In the genomic region with DNA sequence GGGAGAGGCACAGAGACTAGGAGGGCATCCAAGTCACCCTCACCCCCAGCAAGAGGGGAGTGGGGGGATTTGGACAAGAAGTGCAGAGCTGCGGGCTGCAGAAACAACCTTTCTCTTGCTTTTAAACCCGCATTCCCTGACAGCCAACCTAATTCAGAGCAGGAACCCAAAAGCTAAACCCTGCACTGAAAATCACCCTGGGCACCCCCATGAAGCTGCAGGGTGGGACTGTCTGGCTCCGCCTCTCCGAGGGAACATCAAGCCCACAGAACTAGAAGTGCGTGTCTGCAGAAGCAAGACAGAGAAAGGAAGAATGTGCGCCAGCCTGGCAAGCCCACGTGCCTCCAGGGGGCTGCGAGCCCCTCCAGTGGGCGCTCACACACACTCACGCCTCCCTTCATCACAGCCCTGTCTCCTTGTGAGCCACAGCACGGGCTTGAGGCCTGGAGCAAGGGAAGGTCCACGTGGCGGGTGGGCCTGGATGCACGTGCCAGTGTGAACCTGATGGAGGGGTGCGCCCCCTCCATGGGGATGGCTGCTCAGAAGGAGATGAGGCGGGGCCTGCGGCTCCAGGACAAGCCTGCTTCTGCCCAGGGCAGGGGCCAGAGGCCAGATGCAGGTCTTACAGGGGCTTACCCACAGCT, we compare ENCODE assay signal across 8 cellular contexts. TPM values are rescaled to one million over a fixed set of nuclear protein-coding genes. Genes with fewer than 3 reads are reported as not detected.
DNase-seq lines count a peak whose midpoint lies in the region; ATAC-seq lines count a peak whose summit lies in the region.

No MANE protein-coding gene starts in this region.

- H3K36me3 Mint-ChIP-seq in activated CD8-positive, alpha-beta T cell treated with anti-CD3 and anti-CD28 coated beads, Interleukin-2, amount 10 ng/mL, durations not matched to agents 7 days and 5 days (ENCODE audit: low read depth) = peaks cover 36% of the 10 kb centered on the region

- H3K27me3 Mint-ChIP-seq in activated CD8-positive, alpha-beta T cell treated with anti-CD3 and anti-CD28 coated beads, Interleukin-2, amount 10 ng/mL, durations not matched to agents 7 days and 5 days (ENCODE audit: low read depth) = no peaks in the 10 kb centered on the region

- H3K4me1 ChIP-seq in skeletal muscle satellite cell (ENCODE audit: control insufficient read depth, insufficient read depth, low read length) = peaks cover 76% of the 10 kb centered on the region

- H3K9me3 ChIP-seq in skeletal muscle satellite cell (replicated peaks; ENCODE audit: low read length) = no peaks in the 10 kb centered on the region

- intact Hi-C loops in Right ventricle myocardium superior (cut with DNase I) = no loop called here

- no peaks in the 10 kb centered on the region for H3K27me3 ChIP-seq in skeletal muscle satellite cell (ENCODE audit: control insufficient read depth, insufficient read depth, low read length)

- peak overlapping the region; percentile 37 for H3K4me3 ChIP-seq in skeletal muscle satellite cell (ENCODE audit: low read length)

- peak; percentile 22 to 24 for ATAC-seq in activated CD4-positive, CD25-positive, alpha-beta regulatory T cell treated with anti-CD3 and anti-CD28 coated beads, Interleukin-2, amount 50 U/mL, for 24 hours
- peak; percentile 59 for ATAC-seq in activated CD8-positive, alpha-beta T cell treated with anti-CD3 and anti-CD28 coated beads, Interleukin-2, amount 10 ng/mL, durations not matched to agents 7 days and 5 days
- ATAC-seq in Right ventricle myocardium superior (ENCODE audit: poor library complexity) (peak; percentile 0), GM19455 (IDR thresholded peaks at IDR 0.05; ENCODE audit: unreplicated experiment) (no peak)

- H3K9ac ChIP-seq in skeletal muscle satellite cell (ENCODE audit: low read depth, low read length) = peak overlapping the region; percentile 46

- H3K4me2 ChIP-seq in skeletal muscle satellite cell (ENCODE audit: low read length) = peak overlapping the region; percentile 78

- peak overlapping the region; percentile 99 for H3K27ac Mint-ChIP-seq in activated CD8-positive, alpha-beta T cell treated with anti-CD3 and anti-CD28 coated beads, Interleukin-2, amount 10 ng/mL, durations not matched to agents 7 days and 5 days

- DNase-seq in activated CD4-positive, CD25-positive, alpha-beta regulatory T cell treated with anti-CD3 and anti-CD28 coated beads, Interleukin-2, amount 50 U/mL, for 72 hours = no peak
- peak; percentile 78 for DNase-seq in activated CD8-positive, alpha-beta T cell treated with anti-CD3 and anti-CD28 coated beads, Interleukin-2, amount 10 ng/mL, durations not matched to agents 7 days and 5 days
- DNase-seq in Right ventricle myocardium superior (peak; percentile 42), NCI-H748 (lab: John Stamatoyannopoulos, UW; ENCODE audit: unreplicated experiment) (no peak), midbrain (lab: John Stamatoyannopoulos, UW) (no peak)

- CTCF ChIA-PET in activated CD8-positive, alpha-beta T cell treated with anti-CD3 and anti-CD28 coated beads, Interleukin-2, amount 10 ng/mL, durations not matched to agents 7 days and 5 days (lab: Charles Lee) = interaction anchor here (0.8 to 8.5 kb wide), 12 partner anchors 11 to 171 kb away, joined by 3 to 156 read pairs (median 8); partner anchors contain the start of gene PTGR2

- H3K4me1 Mint-ChIP-seq in activated CD8-positive, alpha-beta T cell treated with anti-CD3 and anti-CD28 coated beads, Interleukin-2, amount 10 ng/mL, durations not matched to agents 7 days and 5 days (ENCODE audit: low read depth) = peaks cover 81% of the 10 kb centered on the region

- peak overlapping the region; percentile 87 for H3K4me3 Mint-ChIP-seq in activated CD8-positive, alpha-beta T cell treated with anti-CD3 and anti-CD28 coated beads, Interleukin-2, amount 10 ng/mL, durations not matched to agents 7 days and 5 days

- H3K36me3 ChIP-seq in skeletal muscle satellite cell (ENCODE audit: insufficient read depth, low read length) = peaks cover 24% of the 10 kb centered on the region

- no peaks in the 10 kb centered on the region for H3K9me3 Mint-ChIP-seq in activated CD8-positive, alpha-beta T cell treated with anti-CD3 and anti-CD28 coated beads, Interleukin-2, amount 10 ng/mL, durations not matched to agents 7 days and 5 days (ENCODE audit: insufficient read depth)

- POLR2A ChIA-PET in activated CD8-positive, alpha-beta T cell treated with anti-CD3 and anti-CD28 coated beads, Interleukin-2, amount 10 ng/mL, durations not matched to agents 7 days and 5 days (lab: Charles Lee) = interaction anchor here (0.6 to 7.5 kb wide), 10 partner anchors 9 to 173 kb away, joined by 3 to 124 read pairs (median 10); partner anchors contain the start of genes ACOT2 and ZNF410

RNA-seq across cellular contexts. Expression of gene PNMA1, which starts 27.8 kb away (rescaled TPM):
- total RNA-seq in activated CD8-positive, alpha-beta T cell treated with anti-CD3 and anti-CD28 coated beads, Interleukin-2, amount 10 ng/mL, durations not matched to agents 7 days and 5 days = 10 to 100 TPM; 24.4 to 25.6 TPM
- 12.9 TPM for total RNA-seq in Right ventricle myocardium superior
- 22.1 and 28.8 TPM in 2 replicates for total RNA-seq in skeletal muscle satellite cell (2012; rRNA removed)

Comparison
In these comparisons a context has a peak if more than half of its experiments do, and no peak if none do; other contexts are left out.
1. DNase-seq: peak in activated CD8-positive, alpha-beta T cell treated with anti-CD3 and anti-CD28 coated beads, Interleukin-2, amount 10 ng/mL, durations not matched to agents 7 days and 5 days (single experiment) and Right ventricle myocardium superior (single experiment); none in activated CD4-positive, CD25-positive, alpha-beta regulatory T cell treated with anti-CD3 and anti-CD28 coated beads, Interleukin-2, amount 50 U/mL, for 72 hours (single experiment), NCI-H748 (single experiment) and midbrain (single experiment).